Comparison of ENCODE assay signal across 1 cellular context in the genomic region with DNA sequence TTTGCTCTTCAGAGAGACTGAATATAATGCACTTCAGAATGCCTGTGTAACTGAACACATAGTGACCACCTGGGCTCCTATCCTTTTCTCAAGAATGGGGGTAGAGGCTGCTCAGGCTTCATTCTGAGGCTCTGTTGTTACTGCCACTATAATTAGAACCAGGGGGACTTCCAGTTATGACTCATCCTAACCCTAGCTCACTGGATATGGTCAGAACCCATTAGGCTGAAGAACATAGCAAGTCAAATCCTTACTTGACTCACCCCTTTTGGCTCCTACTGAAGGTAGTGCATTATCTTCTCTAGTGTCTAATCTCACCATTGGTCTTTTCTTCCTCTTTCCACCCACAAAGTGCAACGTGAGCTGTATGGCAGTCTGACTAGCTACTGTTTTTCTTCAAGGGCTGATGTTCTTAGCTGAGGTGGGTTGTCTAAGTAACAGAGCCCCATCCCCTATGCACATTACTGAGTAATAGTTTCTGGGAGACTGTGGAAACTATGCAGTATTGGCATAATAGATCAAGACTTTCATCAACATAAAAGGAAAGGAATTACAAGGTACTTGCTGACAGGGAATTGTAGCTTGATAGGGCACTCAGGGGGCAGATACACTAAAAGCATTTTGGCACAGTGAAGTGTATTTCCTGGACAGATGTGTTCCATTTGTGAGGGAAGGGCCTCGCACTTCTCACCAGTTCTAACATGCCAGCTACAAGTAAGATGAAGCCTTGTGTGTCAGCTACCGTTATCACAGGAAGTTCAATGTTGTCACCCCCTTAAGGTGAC.
TF ChIP-seq lines count a peak whose summit lies in the region.

No MANE protein-coding gene starts in this region.

TF ChIP-seq in GM12878, 131 proteins besides CTCF, POLR2A, EP300 and RAD21 (continued from another document):
- TF ChIP-seq, protein P1, sequence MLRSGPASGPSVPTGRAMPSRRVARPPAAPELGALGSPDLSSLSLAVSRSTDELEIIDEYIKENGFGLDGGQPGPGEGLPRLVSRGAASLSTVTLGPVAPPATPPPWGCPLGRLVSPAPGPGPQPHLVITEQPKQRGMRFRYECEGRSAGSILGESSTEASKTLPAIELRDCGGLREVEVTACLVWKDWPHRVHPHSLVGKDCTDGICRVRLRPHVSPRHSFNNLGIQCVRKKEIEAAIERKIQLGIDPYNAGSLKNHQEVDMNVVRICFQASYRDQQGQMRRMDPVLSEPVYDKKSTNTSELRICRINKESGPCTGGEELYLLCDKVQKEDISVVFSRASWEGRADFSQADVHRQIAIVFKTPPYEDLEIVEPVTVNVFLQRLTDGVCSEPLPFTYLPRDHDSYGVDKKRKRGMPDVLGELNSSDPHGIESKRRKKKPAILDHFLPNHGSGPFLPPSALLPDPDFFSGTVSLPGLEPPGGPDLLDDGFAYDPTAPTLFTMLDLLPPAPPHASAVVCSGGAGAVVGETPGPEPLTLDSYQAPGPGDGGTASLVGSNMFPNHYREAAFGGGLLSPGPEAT (IDR thresholded peaks at IDR 0.05; ENCODE audit: low read depth): peak; percentile 97
- TF ChIP-seq RELA (IDR thresholded peaks at IDR 0.05; ENCODE audit: borderline replicate concordance, partially characterized antibody): peak; percentile 97
- TF ChIP-seq EED (IDR thresholded peaks at IDR 0.05; ENCODE audit: low read depth): peak; percentile 97
